In genomic region chr16:27268376-27269299, GRCh38 we compare ENCODE assay signal across 8 cellular contexts.
DNase-seq lines count a peak whose midpoint lies in the region; ATAC-seq and TF ChIP-seq lines count a peak whose summit lies in the region.

NSMCE1 (minus strand) TSS chr16:27268772; CDS start chr16:27257570, 11,202 bp downstream.

- no peak for TF ChIP-seq CTCF in AG09309 (IDR thresholded peaks at IDR 0.05; ENCODE audit: control insufficient read depth, insufficient read depth, low read depth, low read length, missing control alignments)

- DNase-seq in AG09309 (ENCODE audit: low read depth): peak; percentile 73
- DNase-seq in NCI-H345 (lab: John Stamatoyannopoulos, UW): peak; percentile 96
- DNase-seq in cerebellar cortex (ENCODE audit: low spot score): peak; percentile 97
- DNase-seq in islet precursor cell: peak; percentile 94
- DNase-seq in stimulated activated CD4-positive, alpha-beta T cell treated with anti-CD3 and anti-CD28 coated beads, Interleukin-12 subunit alpha, Interleukin-12 subunit beta, amount 100 ng/mL, for 48 hours (ENCODE audit: low read depth in 2 of 3, low spot score in 1 of 3): peak; percentile 95 to 98 (median 98)

- peak within 1 kb of the TSS; percentile 96 for H3K4me3 ChIP-seq in AG09309 (ENCODE audit: control insufficient read depth, low read depth, low read length)

- ATAC-seq in GM18909 (IDR thresholded peaks at IDR 0.05; ENCODE audit: poor library complexity, unreplicated experiment): peak; percentile 95
- peak; percentile 92 for ATAC-seq in HG03175 (IDR thresholded peaks at IDR 0.05; ENCODE audit: unreplicated experiment)
- peak; percentile 99 for ATAC-seq in activated CD4-positive, CD25-positive, alpha-beta regulatory T cell treated with anti-CD3 and anti-CD28 coated beads, Interleukin-2, amount 50 U/mL, for 24 hours

Comparison
In these comparisons a context has a peak if more than half of its experiments do, and no peak if none do; other contexts are left out.
1. Peak in every context shown above with its lines: DNase-seq, ATAC-seq and H3K4me3 ChIP-seq.